In genomic region chr6:28729501-28730402, GRCh38 we compare ENCODE assay signal across 10 cellular contexts.
DNase-seq lines count a peak whose midpoint lies in the region; TF ChIP-seq lines count a peak whose summit lies in the region.
"Had no signal": no experiment of that assay in that cellular context is flagged by ENCODE, and none has a peak within 500 bp of the region (broad histone marks: within the 10 kb centered on the region; RNA-seq: fewer than 3 reads in every experiment).

No MANE protein-coding gene starts in this region.

- no peaks in the 10 kb centered on the region for H3K36me3 ChIP-seq in BE2C
- H3K36me3 ChIP-seq in HUES64 (ENCODE audit: insufficient read depth, low read length) = no peaks in the 10 kb centered on the region
- no peaks in the 10 kb centered on the region for H3K36me3 ChIP-seq in muscle layer of duodenum (ENCODE audit: control insufficient read depth in 1 of 2, insufficient read depth in 2 of 2, low read length in 2 of 2)
- H3K36me3 ChIP-seq in Peyer's patch = no peaks in the 10 kb centered on the region

- H3K4me1 ChIP-seq in BE2C = no peaks in the 10 kb centered on the region; the same call in 1 of the 2 replicates
- no peaks in the 10 kb centered on the region for H3K4me1 ChIP-seq in HUES64 (ENCODE audit: insufficient read depth, low read length)
- H3K4me1 ChIP-seq in muscle layer of duodenum (ENCODE audit: control insufficient read depth in 1 of 2, insufficient read depth in 2 of 2, low read length in 2 of 2) = peaks cover 0 to 9% of the 10 kb centered on the region in 2 donors
- H3K4me1 ChIP-seq in Peyer's patch = peaks cover 0 to 10% (median 0%) of the 10 kb centered on the region in 4 donors
- H3K4me1 ChIP-seq: foreskin keratinocyte had no signal

- H3K4me3 ChIP-seq in BE2C (ENCODE audit: low read depth, low read length) = peak overlapping the region; percentile 99
- H3K4me3 ChIP-seq in HUES64 (ENCODE audit: low read length) = peak overlapping the region; percentile 93
- H3K4me3 ChIP-seq in astrocyte of the spinal cord (ENCODE audit: low read depth, low read length) = peak overlapping the region; percentile 71
- peak overlapping the region; percentile 71 to 72 for H3K4me3 ChIP-seq in muscle layer of duodenum (ENCODE audit: low read depth in 1 of 2, low read length in 2 of 2)
- H3K4me3 ChIP-seq in Peyer's patch = peak overlapping the region in 2 of 4 donors; percentile 38 to 49

- in situ Hi-C loops in astrocyte of the spinal cord (cut with HindIII; ENCODE audit: low sequenced_read_pairs) = no loop called here

- 1% methylated on average over 20 of the region's 24 CpGs for WGBS in HUES64

- TF ChIP-seq POLR2A in Peyer's patch (IDR thresholded peaks at IDR 0.05) = no peak

- DNase-seq in BE2C (no peak), astrocyte of the spinal cord (ENCODE audit: low read depth, low spot score) (no peak), NCI-H2227 treated with DMSO at 0.1 percent for 48 hours (lab: John Stamatoyannopoulos, UW) (no peak), AG08395 (ENCODE audit: low spot score) (no peak), Peyer's patch (no peak)
- DNase-seq in NK-92 treated with Interleukin-12 subunit alpha and Interleukin-12 subunit beta, amount 100 ng/mL, for 24 hours (lab: John Stamatoyannopoulos, UW) = no peak
- DNase-seq: T-helper 9 cell had no signal

- H3K9me3 ChIP-seq in BE2C (no peaks in the 10 kb centered on the region), HUES64 (ENCODE audit: insufficient read depth, low read depth, low read length) (no peaks in the 10 kb centered on the region), muscle layer of duodenum (ENCODE audit: control insufficient read depth in 1 of 2, low read length in 2 of 2) (peaks cover 0 to 14% of the 10 kb centered on the region in 2 donors), Peyer's patch (peaks cover 0 to 4% (median 0%) of the 10 kb centered on the region in 4 donors)

- H3K27ac ChIP-seq in HUES64 (ENCODE audit: low read depth, low read length) (no peak overlapping the region), muscle layer of duodenum (ENCODE audit: low read length) (no peak overlapping the region), Peyer's patch (no peak overlapping the region)
- H3K27ac ChIP-seq: foreskin keratinocyte had no signal

- H3K27me3 ChIP-seq in BE2C = peaks cover 49% of the 10 kb centered on the region
- H3K27me3 ChIP-seq in HUES64 (ENCODE audit: insufficient read depth, low read length) = peaks cover 43% of the 10 kb centered on the region
- H3K27me3 ChIP-seq in muscle layer of duodenum (ENCODE audit: low read depth, low read length) = peaks cover 9% of the 10 kb centered on the region
- H3K27me3 ChIP-seq in Peyer's patch = peaks cover 0 to 6% of the 10 kb centered on the region in 2 donors

- H3K9ac ChIP-seq in HUES64 (ENCODE audit: low read depth, low read length) = no peak overlapping the region

- TF ChIP-seq CTCF in BE2C (IDR thresholded peaks at IDR 0.05; ENCODE audit: low read depth, low read length) (no peak), astrocyte of the spinal cord (IDR thresholded peaks at IDR 0.05; ENCODE audit: low read depth, low read length) (no peak), Peyer's patch (IDR thresholded peaks at IDR 0.05) (no peak)
